ENCODE assay signal across 23 cellular contexts in the genomic region with DNA sequence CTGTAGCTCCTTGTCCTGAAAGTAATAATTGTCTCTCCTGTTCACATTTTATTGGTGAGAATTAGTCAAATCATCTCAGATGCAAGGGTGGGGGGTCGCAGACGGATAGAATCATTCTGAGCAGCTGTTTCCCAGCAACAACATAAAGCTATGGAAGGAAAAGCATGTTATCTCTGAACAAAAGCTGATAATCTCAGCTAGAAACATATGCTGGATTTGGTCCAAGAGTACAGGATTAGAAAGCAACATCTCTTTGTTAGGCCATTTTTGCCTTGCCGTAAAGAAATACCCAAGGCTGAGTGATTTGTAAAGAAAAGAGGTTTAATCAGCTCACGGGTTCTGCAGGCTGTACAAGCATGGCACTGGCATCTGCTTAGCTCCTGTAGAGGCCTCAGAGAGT.
A peak's percentile ranks its signal among the peaks of the same experiment; 100 is the strongest.
DNase-seq lines count a peak whose midpoint lies in the region; ATAC-seq, FAIRE-seq and TF ChIP-seq lines count a peak whose summit lies in the region.
"Had no signal": no experiment of that assay in that cellular context is flagged by ENCODE, and none has a peak within 500 bp of the region (broad histone marks: within the 10 kb centered on the region; RNA-seq: fewer than 3 reads in every experiment).

No MANE protein-coding gene starts in this region.

- H3K4me3 ChIP-seq in SK-N-SH (ENCODE audit: low read depth in 2 of 2, low read length in 1 of 2) (no peak overlapping the region), bronchial epithelial cell (ENCODE audit: low read depth, low read length) (no peak overlapping the region), HAP-1 (no peak overlapping the region), suprapubic skin (no peak overlapping the region), thyroid gland (replicated peaks in 1 of 3) (no peak overlapping the region)
- H3K4me3 ChIP-seq: GM23338, SJSA1 had no signal

- H3K27me3 ChIP-seq in SK-N-SH (ENCODE audit: insufficient read depth) (no peaks in the 10 kb centered on the region), bronchial epithelial cell (ENCODE audit: control insufficient read depth, insufficient read depth, low read length) (no peaks in the 10 kb centered on the region), HAP-1 (ENCODE audit: low read depth) (no peaks in the 10 kb centered on the region), suprapubic skin (no peaks in the 10 kb centered on the region), thyroid gland (no peaks in the 10 kb centered on the region)
- H3K27me3 ChIP-seq: SJSA1 had no signal

- H2AFZ ChIP-seq in SK-N-SH (ENCODE audit: low read depth): no peak overlapping the region
- H2AFZ ChIP-seq: GM23338 had no signal

- intact Hi-C loops in thyroid gland (cut with DNase I): no loop called here

- H3K27ac ChIP-seq in SK-N-SH (ENCODE audit: low read depth in 2 of 2, low read length in 1 of 2): no peak overlapping the region
- no peak overlapping the region for H3K27ac ChIP-seq in suprapubic skin
- no peak overlapping the region for H3K27ac ChIP-seq in thyroid gland
- H3K27ac ChIP-seq: C4-2B, SJSA1 had no signal

- no peak overlapping the region for H3K4me2 ChIP-seq in SK-N-SH
- H3K4me2 ChIP-seq: GM23338 had no signal

- CTCF ChIA-PET in SK-N-SH (lab: Yijun Ruan, JAX): interaction anchor here (0.6 kb wide), 1 partner anchor 216 kb away, joined by 3 read pairs; no protein-coding TSS in a partner anchor

- H3K36me3 ChIP-seq in SK-N-SH (replicated peaks in 1 of 2; ENCODE audit: control insufficient read depth in 1 of 2, insufficient read depth in 2 of 2, low read length in 1 of 2): no peaks in the 10 kb centered on the region
- H3K36me3 ChIP-seq in bronchial epithelial cell (ENCODE audit: control insufficient read depth, insufficient read depth, low read length): no peaks in the 10 kb centered on the region
- no peaks in the 10 kb centered on the region for H3K36me3 ChIP-seq in HAP-1 (replicated peaks)
- no peaks in the 10 kb centered on the region for H3K36me3 ChIP-seq in suprapubic skin
- H3K36me3 ChIP-seq in thyroid gland: no peaks in the 10 kb centered on the region
- H3K36me3 ChIP-seq: SJSA1 had no signal

- no peak for TF ChIP-seq POLR2A in suprapubic skin (IDR thresholded peaks at IDR 0.05)
- no peak for TF ChIP-seq POLR2A in thyroid gland (IDR thresholded peaks at IDR 0.05)

- no peaks in the 10 kb centered on the region for H3K9me3 ChIP-seq in SK-N-SH
- no peaks in the 10 kb centered on the region for H3K9me3 ChIP-seq in HAP-1
- H3K9me3 ChIP-seq in suprapubic skin: no peaks in the 10 kb centered on the region
- H3K9me3 ChIP-seq in thyroid gland: no peaks in the 10 kb centered on the region
- H3K9me3 ChIP-seq: SJSA1 had no signal

- H3K4me1 ChIP-seq in SK-N-SH (ENCODE audit: control insufficient read depth in 1 of 2, insufficient read depth in 2 of 2, low read depth in 1 of 2, low read length in 1 of 2) (peaks cover 0 to 22% of the 10 kb centered on the region in 2 experiments; a peak in 1 of 4 replicates), HAP-1 (no peaks in the 10 kb centered on the region), suprapubic skin (no peaks in the 10 kb centered on the region), thyroid gland (no peaks in the 10 kb centered on the region)
- H3K4me1 ChIP-seq: SJSA1 had no signal

- no peak overlapping the region for H3K9ac ChIP-seq in SK-N-SH

- no peak for ATAC-seq in SK-N-SH treated with all-trans-retinoic acid at 6 μM for 48 hours
- ATAC-seq: GM23338, HCT116 had no signal

- 43% methylated on average over 4 of the region's 4 CpGs for WGBS in SK-N-SH (ENCODE audit: low lambda C conversion rate)
- 53% methylated on average over 4 of the region's 4 CpGs for WGBS in suprapubic skin
- WGBS in thyroid gland, 2 donors: 57 to 78% methylated on average over 4 of the region's 4 CpGs

- POLR2A ChIA-PET in SK-N-SH (lab: Yijun Ruan, JAX): no interaction called here

- no peaks in the 10 kb centered on the region for H4K20me1 ChIP-seq in SK-N-SH (ENCODE audit: insufficient read depth)

- H3K79me2 ChIP-seq in SK-N-SH (ENCODE audit: insufficient read depth): no peaks in the 10 kb centered on the region

- no peak for TF ChIP-seq RAD21 in SK-N-SH (IDR thresholded peaks at IDR 0.05; ENCODE audit: low read length)

- TF ChIP-seq CTCF in SK-N-SH (IDR thresholded peaks at IDR 0.05): no peak
- TF ChIP-seq CTCF in bronchial epithelial cell (IDR thresholded peaks at IDR 0.05; ENCODE audit: insufficient read depth, low read length, severe bottlenecking): no peak
- no peak for TF ChIP-seq CTCF in suprapubic skin (IDR thresholded peaks at IDR 0.05)
- TF ChIP-seq CTCF in thyroid gland (IDR thresholded peaks at IDR 0.05): no peak

- no peak for TF ChIP-seq EP300 in SK-N-SH (IDR thresholded peaks at IDR 0.05; ENCODE audit: borderline replicate concordance in 1 of 2, low read depth in 1 of 2, low read length in 1 of 2)
- TF ChIP-seq EP300 in suprapubic skin (IDR thresholded peaks at IDR 0.05): no peak

- H3K9me2 ChIP-seq in SK-N-SH: no peaks in the 10 kb centered on the region

- FAIRE-seq in bronchial epithelial cell (lab: Jason Lieb, UNC): peak; percentile 72
- FAIRE-seq: GM12891, RCC 7860 had no signal

- no peaks in the 10 kb centered on the region for H3F3A ChIP-seq in SK-N-SH (replicated peaks; ENCODE audit: insufficient read depth)

- DNase-seq in SK-N-SH: peak; percentile 12
- no peak for DNase-seq in bronchial epithelial cell (ENCODE audit: low read depth)
- DNase-seq in glomerular endothelial cell (ENCODE audit: extremely low read depth, low read depth, low spot score): peak; percentile 9
- DNase-seq in HAP-1 (ENCODE audit: low spot score in 2 of 2): no peak
- DNase-seq in suprapubic skin (ENCODE audit: low spot score in 2 of 2): no peak
- DNase-seq in thyroid gland: no peak
- no peak for DNase-seq in stimulated activated CD4-positive, alpha-beta T cell treated with anti-CD3 and anti-CD28 coated beads, Interleukin-4, amount 100 ng/mL, for 1 hour
- DNase-seq: Calu3; CD8-positive, alpha-beta memory T cell; DMS153; MV-4-11; NCI-H1694; NCI-H2081; NCI-H446; NCI-H69; OCI-M1 had no signal

- in situ Hi-C loops in HAP-1 (cut with MboI; ENCODE audit: low sequenced_read_pairs): no loop called here

TF ChIP-seq in SK-N-SH, 30 proteins besides CTCF, POLR2A, EP300 and RAD21 (continues in another document):
- TF ChIP-seq, protein P1, sequence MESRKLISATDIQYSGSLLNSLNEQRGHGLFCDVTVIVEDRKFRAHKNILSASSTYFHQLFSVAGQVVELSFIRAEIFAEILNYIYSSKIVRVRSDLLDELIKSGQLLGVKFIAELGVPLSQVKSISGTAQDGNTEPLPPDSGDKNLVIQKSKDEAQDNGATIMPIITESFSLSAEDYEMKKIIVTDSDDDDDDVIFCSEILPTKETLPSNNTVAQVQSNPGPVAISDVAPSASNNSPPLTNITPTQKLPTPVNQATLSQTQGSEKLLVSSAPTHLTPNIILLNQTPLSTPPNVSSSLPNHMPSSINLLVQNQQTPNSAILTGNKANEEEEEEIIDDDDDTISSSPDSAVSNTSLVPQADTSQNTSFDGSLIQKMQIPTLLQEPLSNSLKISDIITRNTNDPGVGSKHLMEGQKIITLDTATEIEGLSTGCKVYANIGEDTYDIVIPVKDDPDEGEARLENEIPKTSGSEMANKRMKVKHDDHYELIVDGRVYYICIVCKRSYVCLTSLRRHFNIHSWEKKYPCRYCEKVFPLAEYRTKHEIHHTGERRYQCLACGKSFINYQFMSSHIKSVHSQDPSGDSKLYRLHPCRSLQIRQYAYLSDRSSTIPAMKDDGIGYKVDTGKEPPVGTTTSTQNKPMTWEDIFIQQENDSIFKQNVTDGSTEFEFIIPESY (IDR thresholded peaks at IDR 0.05; ENCODE audit: borderline replicate concordance, low read depth): no peak
- TF ChIP-seq YY1 (IDR thresholded peaks at IDR 0.05; ENCODE audit: low read depth) (no peak), GATA2 (CRISPR knock-in tag; IDR thresholded peaks at IDR 0.05) (peak; percentile 60)
- TF ChIP-seq, protein P2, sequence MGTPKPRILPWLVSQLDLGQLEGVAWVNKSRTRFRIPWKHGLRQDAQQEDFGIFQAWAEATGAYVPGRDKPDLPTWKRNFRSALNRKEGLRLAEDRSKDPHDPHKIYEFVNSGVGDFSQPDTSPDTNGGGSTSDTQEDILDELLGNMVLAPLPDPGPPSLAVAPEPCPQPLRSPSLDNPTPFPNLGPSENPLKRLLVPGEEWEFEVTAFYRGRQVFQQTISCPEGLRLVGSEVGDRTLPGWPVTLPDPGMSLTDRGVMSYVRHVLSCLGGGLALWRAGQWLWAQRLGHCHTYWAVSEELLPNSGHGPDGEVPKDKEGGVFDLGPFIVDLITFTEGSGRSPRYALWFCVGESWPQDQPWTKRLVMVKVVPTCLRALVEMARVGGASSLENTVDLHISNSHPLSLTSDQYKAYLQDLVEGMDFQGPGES (IDR thresholded peaks at IDR 0.05; ENCODE audit: low read depth, low read length): no peak

TF ChIP-seq in SK-N-SH treated with all-trans-retinoic acid at 6 μM for 48 hours, 23 proteins besides CTCF, POLR2A, EP300 and RAD21:
- TF ChIP-seq ZC3H10 (CRISPR knock-in tag; IDR thresholded peaks at IDR 0.05) (no peak), SNAI2 (CRISPR knock-in tag; IDR thresholded peaks at IDR 0.05) (no peak), GLIS3 (CRISPR knock-in tag; IDR thresholded peaks at IDR 0.05) (no peak), ZFP3 (CRISPR knock-in tag; IDR thresholded peaks at IDR 0.05) (no peak), ZNF8 (CRISPR knock-in tag; IDR thresholded peaks at IDR 0.05) (no peak), BACH2 (CRISPR knock-in tag; IDR thresholded peaks at IDR 0.05; ENCODE audit: borderline replicate concordance) (no peak), TCF4 (CRISPR knock-in tag; IDR thresholded peaks at IDR 0.05; ENCODE audit: borderline replicate concordance) (no peak), CSDC2 (CRISPR knock-in tag; IDR thresholded peaks at IDR 0.05) (no peak), ESRRG (CRISPR knock-in tag; IDR thresholded peaks at IDR 0.05) (no peak)
- TF ChIP-seq, protein P3, sequence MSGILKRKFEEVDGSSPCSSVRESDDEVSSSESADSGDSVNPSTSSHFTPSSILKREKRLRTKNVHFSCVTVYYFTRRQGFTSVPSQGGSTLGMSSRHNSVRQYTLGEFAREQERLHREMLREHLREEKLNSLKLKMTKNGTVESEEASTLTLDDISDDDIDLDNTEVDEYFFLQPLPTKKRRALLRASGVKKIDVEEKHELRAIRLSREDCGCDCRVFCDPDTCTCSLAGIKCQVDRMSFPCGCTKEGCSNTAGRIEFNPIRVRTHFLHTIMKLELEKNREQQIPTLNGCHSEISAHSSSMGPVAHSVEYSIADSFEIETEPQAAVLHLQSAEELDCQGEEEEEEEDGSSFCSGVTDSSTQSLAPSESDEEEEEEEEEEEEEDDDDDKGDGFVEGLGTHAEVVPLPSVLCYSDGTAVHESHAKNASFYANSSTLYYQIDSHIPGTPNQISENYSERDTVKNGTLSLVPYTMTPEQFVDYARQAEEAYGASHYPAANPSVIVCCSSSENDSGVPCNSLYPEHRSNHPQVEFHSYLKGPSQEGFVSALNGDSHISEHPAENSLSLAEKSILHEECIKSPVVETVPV (CRISPR knock-in tag; IDR thresholded peaks at IDR 0.05): no peak

Comparison
In these comparisons a context has a peak if more than half of its experiments do, and no peak if none do; other contexts are left out.
1. DNase-seq: peak in SK-N-SH (single experiment) and glomerular endothelial cell (single experiment); none in bronchial epithelial cell (single experiment), HAP-1 (0 of 2), suprapubic skin (0 of 2), thyroid gland (0 of 2) and stimulated activated CD4-positive, alpha-beta T cell treated with anti-CD3 and anti-CD28 coated beads, Interleukin-4, amount 100 ng/mL, for 1 hour (single experiment).